ENCODE assay signal across 1 cellular context in the genomic region with DNA sequence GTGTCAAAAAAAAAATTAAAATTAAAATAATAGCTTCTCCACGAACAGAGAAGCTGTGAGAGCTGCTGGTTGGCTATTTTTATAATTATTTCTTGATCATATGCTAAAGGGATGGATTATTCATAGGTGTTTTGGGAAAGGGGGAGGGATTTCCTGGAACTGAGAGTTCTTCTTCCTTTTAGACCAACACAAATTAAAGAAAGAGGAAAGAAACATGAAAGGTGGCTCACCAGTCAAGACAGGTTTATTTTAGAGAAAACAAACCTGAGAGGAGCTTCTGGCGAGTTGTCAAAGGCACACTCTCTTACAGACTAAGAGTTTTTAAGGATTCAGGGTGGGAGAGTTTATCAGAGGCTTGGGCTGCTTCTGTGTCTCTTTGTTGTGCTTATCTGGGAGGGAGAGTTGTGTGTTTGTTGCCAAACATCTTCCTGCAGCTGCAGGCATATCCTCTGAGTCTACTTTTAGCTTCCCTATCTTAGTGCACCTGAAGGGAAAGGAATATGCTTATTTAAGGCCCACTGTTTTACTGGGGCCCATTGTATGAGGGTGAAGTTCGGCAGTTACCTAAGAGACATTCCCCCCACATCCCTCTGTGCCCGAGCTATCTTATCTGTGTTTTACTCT.
TF ChIP-seq lines count a peak whose summit lies in the region.
"Not testable (repeated sequence)": the region's sequence is repeated elsewhere in the genome, so short reads cannot be mapped to it uniquely, and the experiment has no call there.

No MANE protein-coding gene starts in this region.

TF ChIP-seq in K562, 482 proteins besides CTCF, POLR2A, EP300 and RAD21:
- TF ChIP-seq TCF3 (CRISPR knock-in tag; IDR thresholded peaks at IDR 0.05) (peak; percentile 85), CBX5 (IDR thresholded peaks at IDR 0.05; ENCODE audit: borderline replicate concordance, low read depth) (0 out of 2 replicates have a peak, but pooled peaks have one; percentile 44), CBFA2T2 (conservative IDR thresholded peaks at IDR 0.05) (peak; percentile 81), FOXM1 (IDR thresholded peaks at IDR 0.05; ENCODE audit: low read depth) (peak; percentile 41; the same call in 1 of the 2 replicates), RBM25 (IDR thresholded peaks at IDR 0.05; ENCODE audit: low read depth, low read length, severe bottlenecking) (peak; percentile 78), NFIC (IDR thresholded peaks at IDR 0.05) (peak; percentile 42; the same call in 1 of the 2 replicates), HLTF (IDR thresholded peaks at IDR 0.05) (peak; percentile 100), TAL1 (IDR thresholded peaks at IDR 0.05) (peak; percentile 68), CBFA2T3 (IDR thresholded peaks at IDR 0.05) (peak; percentile 85), SOX6 (IDR thresholded peaks at IDR 0.05) (peak; percentile 54; the same call in 1 of the 2 replicates), ARID1B (IDR thresholded peaks at IDR 0.05) (peak; percentile 48; the same call in 1 of the 2 replicates), ZEB2 (IDR thresholded peaks at IDR 0.05) (peak; percentile 25; the same call in 1 of the 2 replicates), TRIM24 (IDR thresholded peaks at IDR 0.05) (peak; percentile 75 to 78; a peak in 3 of 4 replicates), CBX1 (IDR thresholded peaks at IDR 0.05; ENCODE audit: low read depth) (peak; percentile 63; the same call in 1 of the 2 replicates), CBX3 (IDR thresholded peaks at IDR 0.05; ENCODE audit: borderline replicate concordance in 1 of 2, low read length in 2 of 2) (peak in 1 of 2 experiments; percentile 77; a peak in 2 of 3 replicates), NCOR1 (IDR thresholded peaks at IDR 0.05) (peak; percentile 73), DPF2 (IDR thresholded peaks at IDR 0.05) (peak; percentile 32; the same call in 1 of the 2 replicates), TRIM28 (IDR thresholded peaks at IDR 0.05) (peak; percentile 85)
- not testable (repeated sequence) for TF ChIP-seq FOXM1 (CRISPR knock-in tag; IDR thresholded peaks at IDR 0.05; ENCODE audit: low read depth)
- TF ChIP-seq, protein P1, sequence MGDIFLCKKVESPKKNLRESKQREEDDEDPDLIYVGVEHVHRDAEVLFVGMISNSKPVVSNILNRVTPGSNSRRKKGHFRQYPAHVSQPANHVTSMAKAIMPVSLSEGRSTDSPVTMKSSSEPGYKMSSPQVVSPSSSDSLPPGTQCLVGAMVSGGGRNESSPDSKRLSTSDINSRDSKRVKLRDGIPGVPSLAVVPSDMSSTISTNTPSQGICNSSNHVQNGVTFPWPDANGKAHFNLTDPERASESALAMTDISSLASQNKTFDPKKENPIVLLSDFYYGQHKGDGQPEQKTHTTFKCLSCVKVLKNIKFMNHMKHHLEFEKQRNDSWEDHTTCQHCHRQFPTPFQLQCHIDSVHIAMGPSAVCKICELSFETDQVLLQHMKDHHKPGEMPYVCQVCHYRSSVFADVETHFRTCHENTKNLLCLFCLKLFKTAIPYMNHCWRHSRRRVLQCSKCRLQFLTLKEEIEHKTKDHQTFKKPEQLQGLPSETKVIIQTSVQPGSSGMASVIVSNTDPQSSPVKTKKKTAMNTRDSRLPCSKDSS (IDR thresholded peaks at IDR 0.05; ENCODE audit: low read depth, partially characterized antibody), result peak; percentile 66
- TF ChIP-seq, protein P2, sequence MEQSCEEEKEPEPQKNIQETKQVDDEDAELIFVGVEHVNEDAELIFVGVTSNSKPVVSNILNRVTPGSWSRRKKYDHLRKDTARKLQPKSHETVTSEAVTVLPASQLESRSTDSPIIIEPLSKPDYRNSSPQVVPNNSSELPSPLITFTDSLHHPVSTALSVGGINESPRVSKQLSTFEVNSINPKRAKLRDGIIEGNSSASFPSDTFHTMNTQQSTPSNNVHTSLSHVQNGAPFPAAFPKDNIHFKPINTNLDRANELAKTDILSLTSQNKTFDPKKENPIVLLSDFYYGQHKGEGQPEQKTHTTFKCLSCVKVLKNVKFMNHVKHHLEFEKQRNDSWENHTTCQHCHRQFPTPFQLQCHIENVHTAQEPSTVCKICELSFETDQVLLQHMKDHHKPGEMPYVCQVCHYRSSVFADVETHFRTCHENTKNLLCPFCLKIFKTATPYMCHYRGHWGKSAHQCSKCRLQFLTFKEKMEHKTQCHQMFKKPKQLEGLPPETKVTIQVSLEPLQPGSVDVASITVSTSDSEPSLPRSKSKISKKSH (CRISPR knock-in tag; IDR thresholded peaks at IDR 0.05), result peak; percentile 79; the same call in 1 of the 2 replicates
